In the genomic region with DNA sequence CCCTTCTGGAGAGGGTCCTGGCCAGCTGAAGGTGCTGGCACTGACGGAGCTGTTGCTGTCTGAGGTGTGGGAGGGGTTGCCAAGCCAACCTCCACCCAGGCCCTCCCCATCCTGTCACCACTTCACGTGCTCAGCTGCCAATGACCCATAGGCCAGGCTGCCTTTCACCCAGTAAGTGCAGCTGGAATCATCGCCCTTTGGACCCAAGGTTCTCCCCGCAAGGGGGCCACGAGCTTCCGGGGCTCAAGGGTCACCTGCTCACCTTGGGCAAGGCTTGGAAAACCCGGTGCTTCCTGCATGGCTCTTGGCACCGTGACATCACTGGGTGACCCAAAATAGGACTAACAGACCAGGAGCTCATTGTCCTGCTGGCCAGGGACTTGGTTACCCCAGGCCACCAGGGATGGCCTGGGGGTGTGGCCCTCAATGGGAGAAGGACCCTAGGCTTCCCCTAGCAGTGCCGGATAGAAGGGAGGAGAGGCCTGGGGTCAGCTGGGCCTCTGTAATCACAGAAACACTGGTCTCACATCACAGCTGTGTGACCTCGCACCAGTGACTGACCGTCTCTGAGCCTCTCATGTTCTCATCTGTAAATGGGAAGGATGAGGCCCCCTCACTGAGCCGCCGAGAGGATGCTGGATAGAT, we compare ENCODE assay signal across 1 cellular context.
A peak's percentile ranks its signal among the peaks of the same experiment; 100 is the strongest.
TF ChIP-seq lines count a peak whose summit lies in the region.

No MANE protein-coding gene starts in this region.

TF ChIP-seq in HepG2, 621 proteins besides CTCF, POLR2A, EP300 and RAD21 (continued from another document and continues in another):
- TF ChIP-seq, protein P1, sequence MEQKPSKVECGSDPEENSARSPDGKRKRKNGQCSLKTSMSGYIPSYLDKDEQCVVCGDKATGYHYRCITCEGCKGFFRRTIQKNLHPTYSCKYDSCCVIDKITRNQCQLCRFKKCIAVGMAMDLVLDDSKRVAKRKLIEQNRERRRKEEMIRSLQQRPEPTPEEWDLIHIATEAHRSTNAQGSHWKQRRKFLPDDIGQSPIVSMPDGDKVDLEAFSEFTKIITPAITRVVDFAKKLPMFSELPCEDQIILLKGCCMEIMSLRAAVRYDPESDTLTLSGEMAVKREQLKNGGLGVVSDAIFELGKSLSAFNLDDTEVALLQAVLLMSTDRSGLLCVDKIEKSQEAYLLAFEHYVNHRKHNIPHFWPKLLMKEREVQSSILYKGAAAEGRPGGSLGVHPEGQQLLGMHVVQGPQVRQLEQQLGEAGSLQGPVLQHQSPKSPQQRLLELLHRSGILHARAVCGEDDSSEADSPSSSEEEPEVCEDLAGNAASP (CRISPR knock-in tag; IDR thresholded peaks at IDR 0.05; ENCODE audit: borderline replicate concordance): peak; percentile 94
- TF ChIP-seq ZNF367 (CRISPR knock-in tag; IDR thresholded peaks at IDR 0.05; ENCODE audit: borderline replicate concordance) (no peak), ZSCAN20 (CRISPR knock-in tag; IDR thresholded peaks at IDR 0.05; ENCODE audit: borderline replicate concordance) (no peak), DPF2 (CRISPR knock-in tag; IDR thresholded peaks at IDR 0.05; ENCODE audit: borderline replicate concordance, low read depth) (peak; percentile 98), ZNF615 (CRISPR knock-in tag; IDR thresholded peaks at IDR 0.05; ENCODE audit: borderline replicate concordance) (no peak), FOXP1 (IDR thresholded peaks at IDR 0.05) (no peak), FOXP1 (CRISPR knock-in tag; IDR thresholded peaks at IDR 0.05) (peak; percentile 84), ZNF616 (CRISPR knock-in tag; IDR thresholded peaks at IDR 0.05; ENCODE audit: low read depth) (peak; percentile 73; the same call in 1 of the 2 replicates), ZIK1 (CRISPR knock-in tag; IDR thresholded peaks at IDR 0.05; ENCODE audit: borderline replicate concordance, low read depth) (no peak; the same call in 1 of the 2 replicates), ZFP36 (IDR thresholded peaks at IDR 0.05; ENCODE audit: borderline replicate concordance, low read depth, low read length, partially characterized antibody) (peak; percentile 89), ZNF337 (CRISPR knock-in tag; IDR thresholded peaks at IDR 0.05; ENCODE audit: borderline replicate concordance, low read depth) (no peak), HCFC1 (IDR thresholded peaks at IDR 0.05; ENCODE audit: low read depth, low read length) (no peak), SMAD1 (CRISPR knock-in tag; IDR thresholded peaks at IDR 0.05; ENCODE audit: borderline replicate concordance, low read depth) (peak; percentile 92; the same call in 1 of the 2 replicates), ELF3 (CRISPR knock-in tag; IDR thresholded peaks at IDR 0.05) (peak; percentile 99), SMARCC2 (IDR thresholded peaks at IDR 0.05) (no peak), NAIF1 (CRISPR knock-in tag; IDR thresholded peaks at IDR 0.05; ENCODE audit: borderline replicate concordance) (0 out of 2 replicates have a peak, but pooled peaks have one; percentile 59), KDM3A (CRISPR knock-in tag; IDR thresholded peaks at IDR 0.05; ENCODE audit: low read depth) (peak; percentile 96; the same call in 1 of the 2 replicates), ZNF589 (CRISPR knock-in tag; conservative IDR thresholded peaks at IDR 0.05) (no peak), RARG (CRISPR knock-in tag; IDR thresholded peaks at IDR 0.05; ENCODE audit: low read depth) (no peak), MIXL1 (CRISPR knock-in tag; IDR thresholded peaks at IDR 0.05) (peak; percentile 94), REXO4 (CRISPR knock-in tag; IDR thresholded peaks at IDR 0.05; ENCODE audit: borderline replicate concordance) (no peak), PAF1 (CRISPR knock-in tag; IDR thresholded peaks at IDR 0.05) (no peak), ZNF121 (CRISPR knock-in tag; IDR thresholded peaks at IDR 0.05) (peak; percentile 76; the same call in 1 of the 2 replicates), YEATS4 (CRISPR knock-in tag; IDR thresholded peaks at IDR 0.05; ENCODE audit: borderline replicate concordance) (peak; percentile 83; the same call in 1 of the 2 replicates), ZNF761 (CRISPR knock-in tag; conservative IDR thresholded peaks at IDR 0.05) (peak; percentile 87), RBM22 (optimal IDR thresholded peaks at IDR 0.05; ENCODE audit: low read length) (peak; percentile 38), ZNF713 (CRISPR knock-in tag; IDR thresholded peaks at IDR 0.05) (no peak), KLF12 (CRISPR knock-in tag; IDR thresholded peaks at IDR 0.05; ENCODE audit: borderline replicate concordance) (peak; percentile 76; the same call in 1 of the 2 replicates), ZFP1 (CRISPR knock-in tag; IDR thresholded peaks at IDR 0.05) (peak; percentile 76; the same call in 1 of the 2 replicates), ATM (IDR thresholded peaks at IDR 0.05; ENCODE audit: borderline replicate concordance) (no peak), ERF (CRISPR knock-in tag; IDR thresholded peaks at IDR 0.05) (peak; percentile 94), RXRB (CRISPR knock-in tag; IDR thresholded peaks at IDR 0.05; ENCODE audit: borderline replicate concordance) (peak; percentile 100), CBX5 (CRISPR knock-in tag; IDR thresholded peaks at IDR 0.05; ENCODE audit: borderline replicate concordance) (peak; percentile 96), ZNF550 (CRISPR knock-in tag; IDR thresholded peaks at IDR 0.05; ENCODE audit: borderline replicate concordance) (no peak), TEAD2 (CRISPR knock-in tag; IDR thresholded peaks at IDR 0.05) (no peak), SRY (CRISPR knock-in tag; IDR thresholded peaks at IDR 0.05) (no peak), MYC (CRISPR knock-in tag; IDR thresholded peaks at IDR 0.05; ENCODE audit: borderline replicate concordance) (peak; percentile 94), ZNF230 (CRISPR knock-in tag; IDR thresholded peaks at IDR 0.05) (peak; percentile 97), MED1 (CRISPR knock-in tag; IDR thresholded peaks at IDR 0.05) (peak; percentile 100), MLLT10 (CRISPR knock-in tag; IDR thresholded peaks at IDR 0.05) (no peak), ETV5 (CRISPR knock-in tag; IDR thresholded peaks at IDR 0.05; ENCODE audit: borderline replicate concordance) (peak; percentile 100), CHCHD3 (CRISPR knock-in tag; IDR thresholded peaks at IDR 0.05) (no peak), RBM39 (IDR thresholded peaks at IDR 0.05; ENCODE audit: low read depth, low read length, poor library complexity, severe bottlenecking) (no peak), GATAD2A (CRISPR knock-in tag; IDR thresholded peaks at IDR 0.05) (peak; percentile 99), ZBTB42 (CRISPR knock-in tag; IDR thresholded peaks at IDR 0.05) (peak; percentile 90; the same call in 1 of the 2 replicates), ZSCAN25 (CRISPR knock-in tag; IDR thresholded peaks at IDR 0.05) (peak; percentile 84; the same call in 1 of the 2 replicates), ZNF652 (CRISPR knock-in tag; IDR thresholded peaks at IDR 0.05; ENCODE audit: borderline replicate concordance, low read depth) (peak; percentile 70; the same call in 1 of the 2 replicates)
- TF ChIP-seq, protein P2, sequence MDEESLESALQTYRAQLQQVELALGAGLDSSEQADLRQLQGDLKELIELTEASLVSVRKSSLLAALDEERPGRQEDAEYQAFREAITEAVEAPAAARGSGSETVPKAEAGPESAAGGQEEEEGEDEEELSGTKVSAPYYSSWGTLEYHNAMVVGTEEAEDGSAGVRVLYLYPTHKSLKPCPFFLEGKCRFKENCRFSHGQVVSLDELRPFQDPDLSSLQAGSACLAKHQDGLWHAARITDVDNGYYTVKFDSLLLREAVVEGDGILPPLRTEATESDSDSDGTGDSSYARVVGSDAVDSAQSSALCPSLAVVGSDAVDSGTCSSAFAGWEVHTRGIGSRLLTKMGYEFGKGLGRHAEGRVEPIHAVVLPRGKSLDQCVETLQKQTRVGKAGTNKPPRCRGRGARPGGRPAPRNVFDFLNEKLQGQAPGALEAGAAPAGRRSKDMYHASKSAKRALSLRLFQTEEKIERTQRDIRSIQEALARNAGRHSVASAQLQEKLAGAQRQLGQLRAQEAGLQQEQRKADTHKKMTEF (CRISPR knock-in tag; IDR thresholded peaks at IDR 0.05): peak; percentile 96
- TF ChIP-seq, protein P3, sequence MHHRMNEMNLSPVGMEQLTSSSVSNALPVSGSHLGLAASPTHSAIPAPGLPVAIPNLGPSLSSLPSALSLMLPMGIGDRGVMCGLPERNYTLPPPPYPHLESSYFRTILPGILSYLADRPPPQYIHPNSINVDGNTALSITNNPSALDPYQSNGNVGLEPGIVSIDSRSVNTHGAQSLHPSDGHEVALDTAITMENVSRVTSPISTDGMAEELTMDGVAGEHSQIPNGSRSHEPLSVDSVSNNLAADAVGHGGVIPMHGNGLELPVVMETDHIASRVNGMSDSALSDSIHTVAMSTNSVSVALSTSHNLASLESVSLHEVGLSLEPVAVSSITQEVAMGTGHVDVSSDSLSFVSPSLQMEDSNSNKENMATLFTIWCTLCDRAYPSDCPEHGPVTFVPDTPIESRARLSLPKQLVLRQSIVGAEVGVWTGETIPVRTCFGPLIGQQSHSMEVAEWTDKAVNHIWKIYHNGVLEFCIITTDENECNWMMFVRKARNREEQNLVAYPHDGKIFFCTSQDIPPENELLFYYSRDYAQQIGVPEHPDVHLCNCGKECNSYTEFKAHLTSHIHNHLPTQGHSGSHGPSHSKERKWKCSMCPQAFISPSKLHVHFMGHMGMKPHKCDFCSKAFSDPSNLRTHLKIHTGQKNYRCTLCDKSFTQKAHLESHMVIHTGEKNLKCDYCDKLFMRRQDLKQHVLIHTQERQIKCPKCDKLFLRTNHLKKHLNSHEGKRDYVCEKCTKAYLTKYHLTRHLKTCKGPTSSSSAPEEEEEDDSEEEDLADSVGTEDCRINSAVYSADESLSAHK (CRISPR knock-in tag; IDR thresholded peaks at IDR 0.05; ENCODE audit: borderline replicate concordance): no peak
- TF ChIP-seq, protein P4, sequence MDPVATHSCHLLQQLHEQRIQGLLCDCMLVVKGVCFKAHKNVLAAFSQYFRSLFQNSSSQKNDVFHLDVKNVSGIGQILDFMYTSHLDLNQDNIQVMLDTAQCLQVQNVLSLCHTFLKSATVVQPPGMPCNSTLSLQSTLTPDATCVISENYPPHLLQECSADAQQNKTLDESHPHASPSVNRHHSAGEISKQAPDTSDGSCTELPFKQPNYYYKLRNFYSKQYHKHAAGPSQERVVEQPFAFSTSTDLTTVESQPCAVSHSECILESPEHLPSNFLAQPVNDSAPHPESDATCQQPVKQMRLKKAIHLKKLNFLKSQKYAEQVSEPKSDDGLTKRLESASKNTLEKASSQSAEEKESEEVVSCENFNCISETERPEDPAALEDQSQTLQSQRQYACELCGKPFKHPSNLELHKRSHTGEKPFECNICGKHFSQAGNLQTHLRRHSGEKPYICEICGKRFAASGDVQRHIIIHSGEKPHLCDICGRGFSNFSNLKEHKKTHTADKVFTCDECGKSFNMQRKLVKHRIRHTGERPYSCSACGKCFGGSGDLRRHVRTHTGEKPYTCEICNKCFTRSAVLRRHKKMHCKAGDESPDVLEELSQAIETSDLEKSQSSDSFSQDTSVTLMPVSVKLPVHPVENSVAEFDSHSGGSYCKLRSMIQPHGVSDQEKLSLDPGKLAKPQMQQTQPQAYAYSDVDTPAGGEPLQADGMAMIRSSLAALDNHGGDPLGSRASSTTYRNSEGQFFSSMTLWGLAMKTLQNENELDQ (CRISPR knock-in tag; IDR thresholded peaks at IDR 0.05; ENCODE audit: borderline replicate concordance): no peak
- TF ChIP-seq, protein P5, sequence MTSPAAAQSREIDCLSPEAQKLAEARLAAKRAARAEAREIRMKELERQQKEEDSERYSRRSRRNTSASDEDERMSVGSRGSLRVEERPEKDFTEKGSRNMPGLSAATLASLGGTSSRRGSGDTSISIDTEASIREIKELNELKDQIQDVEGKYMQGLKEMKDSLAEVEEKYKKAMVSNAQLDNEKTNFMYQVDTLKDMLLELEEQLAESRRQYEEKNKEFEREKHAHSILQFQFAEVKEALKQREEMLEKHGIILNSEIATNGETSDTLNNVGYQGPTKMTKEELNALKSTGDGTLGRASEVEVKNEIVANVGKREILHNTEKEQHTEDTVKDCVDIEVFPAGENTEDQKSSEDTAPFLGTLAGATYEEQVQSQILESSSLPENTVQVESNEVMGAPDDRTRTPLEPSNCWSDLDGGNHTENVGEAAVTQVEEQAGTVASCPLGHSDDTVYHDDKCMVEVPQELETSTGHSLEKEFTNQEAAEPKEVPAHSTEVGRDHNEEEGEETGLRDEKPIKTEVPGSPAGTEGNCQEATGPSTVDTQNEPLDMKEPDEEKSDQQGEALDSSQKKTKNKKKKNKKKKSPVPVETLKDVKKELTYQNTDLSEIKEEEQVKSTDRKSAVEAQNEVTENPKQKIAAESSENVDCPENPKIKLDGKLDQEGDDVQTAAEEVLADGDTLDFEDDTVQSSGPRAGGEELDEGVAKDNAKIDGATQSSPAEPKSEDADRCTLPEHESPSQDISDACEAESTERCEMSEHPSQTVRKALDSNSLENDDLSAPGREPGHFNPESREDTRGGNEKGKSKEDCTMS (CRISPR knock-in tag; conservative IDR thresholded peaks at IDR 0.05): no peak
- TF ChIP-seq, protein P6, sequence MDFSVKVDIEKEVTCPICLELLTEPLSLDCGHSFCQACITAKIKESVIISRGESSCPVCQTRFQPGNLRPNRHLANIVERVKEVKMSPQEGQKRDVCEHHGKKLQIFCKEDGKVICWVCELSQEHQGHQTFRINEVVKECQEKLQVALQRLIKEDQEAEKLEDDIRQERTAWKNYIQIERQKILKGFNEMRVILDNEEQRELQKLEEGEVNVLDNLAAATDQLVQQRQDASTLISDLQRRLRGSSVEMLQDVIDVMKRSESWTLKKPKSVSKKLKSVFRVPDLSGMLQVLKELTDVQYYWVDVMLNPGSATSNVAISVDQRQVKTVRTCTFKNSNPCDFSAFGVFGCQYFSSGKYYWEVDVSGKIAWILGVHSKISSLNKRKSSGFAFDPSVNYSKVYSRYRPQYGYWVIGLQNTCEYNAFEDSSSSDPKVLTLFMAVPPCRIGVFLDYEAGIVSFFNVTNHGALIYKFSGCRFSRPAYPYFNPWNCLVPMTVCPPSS (IDR thresholded peaks at IDR 0.05): no peak
- TF ChIP-seq, protein P7, sequence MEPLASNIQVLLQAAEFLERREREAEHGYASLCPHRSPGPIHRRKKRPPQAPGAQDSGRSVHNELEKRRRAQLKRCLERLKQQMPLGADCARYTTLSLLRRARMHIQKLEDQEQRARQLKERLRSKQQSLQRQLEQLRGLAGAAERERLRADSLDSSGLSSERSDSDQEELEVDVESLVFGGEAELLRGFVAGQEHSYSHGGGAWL (CRISPR knock-in tag; IDR thresholded peaks at IDR 0.05): peak; percentile 36; the same call in 1 of the 2 replicates
- TF ChIP-seq, protein P8, sequence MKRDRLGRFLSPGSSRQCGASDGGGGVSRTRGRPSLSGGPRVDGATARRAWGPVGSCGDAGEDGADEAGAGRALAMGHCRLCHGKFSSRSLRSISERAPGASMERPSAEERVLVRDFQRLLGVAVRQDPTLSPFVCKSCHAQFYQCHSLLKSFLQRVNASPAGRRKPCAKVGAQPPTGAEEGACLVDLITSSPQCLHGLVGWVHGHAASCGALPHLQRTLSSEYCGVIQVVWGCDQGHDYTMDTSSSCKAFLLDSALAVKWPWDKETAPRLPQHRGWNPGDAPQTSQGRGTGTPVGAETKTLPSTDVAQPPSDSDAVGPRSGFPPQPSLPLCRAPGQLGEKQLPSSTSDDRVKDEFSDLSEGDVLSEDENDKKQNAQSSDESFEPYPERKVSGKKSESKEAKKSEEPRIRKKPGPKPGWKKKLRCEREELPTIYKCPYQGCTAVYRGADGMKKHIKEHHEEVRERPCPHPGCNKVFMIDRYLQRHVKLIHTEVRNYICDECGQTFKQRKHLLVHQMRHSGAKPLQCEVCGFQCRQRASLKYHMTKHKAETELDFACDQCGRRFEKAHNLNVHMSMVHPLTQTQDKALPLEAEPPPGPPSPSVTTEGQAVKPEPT (CRISPR knock-in tag; IDR thresholded peaks at IDR 0.05; ENCODE audit: low read depth): peak; percentile 88; the same call in 1 of the 2 replicates
